Comparison of ENCODE assay signal across 10 cellular contexts in the genomic region with DNA sequence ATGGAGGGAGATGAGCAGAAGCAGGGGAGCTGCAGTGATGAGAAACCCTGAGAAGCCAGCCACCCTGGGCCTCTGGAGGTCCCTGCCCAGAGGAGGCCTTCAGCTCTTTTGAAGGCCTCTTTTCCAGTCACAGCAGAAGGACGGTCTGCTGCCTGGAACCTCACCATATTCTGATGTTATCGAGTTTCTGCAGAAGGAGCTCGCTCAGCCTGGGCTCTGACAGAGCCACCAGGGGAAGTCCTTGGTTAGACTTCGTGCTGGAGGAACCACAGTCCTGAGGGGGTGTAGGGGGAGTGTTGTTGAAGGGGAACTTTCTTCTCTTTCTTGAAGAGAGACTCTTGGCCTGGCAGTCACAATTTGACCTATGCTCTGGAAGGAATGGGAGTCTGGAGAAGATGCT. TPM values are rescaled to one million over a fixed set of nuclear protein-coding genes. Genes with fewer than 3 reads are reported as not detected.
A peak's percentile ranks its signal among the peaks of the same experiment; 100 is the strongest.
DNase-seq lines count a peak whose midpoint lies in the region; ATAC-seq and TF ChIP-seq lines count a peak whose summit lies in the region.
"Had no signal": no experiment of that assay in that cellular context is flagged by ENCODE, and none has a peak within 500 bp of the region (broad histone marks: within the 10 kb centered on the region; RNA-seq: fewer than 3 reads in every experiment).

No MANE protein-coding gene starts in this region.

- H3K36me3 Mint-ChIP-seq in activated T-helper 2 cell treated with anti-CD3 and anti-CD28 coated beads, Interferon-gamma antibody, Interleukin-2, Interleukin-4, amounts not matched to agents 10 μg/mL and 5 μg/mL and 100 μg/mL, durations not matched to agents 14 hours and 24 hours and 36 hours (ENCODE audit: low read depth) = peaks cover 3% of the 10 kb centered on the region

- H3K9me3 ChIP-seq in right atrium auricular region (no peaks in the 10 kb centered on the region), upper lobe of right lung (no peaks in the 10 kb centered on the region)

- H3K27me3 ChIP-seq in right atrium auricular region = no peaks in the 10 kb centered on the region
- no peaks in the 10 kb centered on the region for H3K27me3 ChIP-seq in upper lobe of right lung

- no peaks in the 10 kb centered on the region for H3K27me3 Mint-ChIP-seq in activated T-helper 2 cell treated with anti-CD3 and anti-CD28 coated beads, Interferon-gamma antibody, Interleukin-2, Interleukin-4, amounts not matched to agents 10 μg/mL and 5 μg/mL and 100 μg/mL, durations not matched to agents 14 hours and 24 hours and 36 hours (ENCODE audit: low read depth)

- no peaks in the 10 kb centered on the region for H3K4me1 ChIP-seq in right atrium auricular region
- H3K4me1 ChIP-seq in upper lobe of right lung = no peaks in the 10 kb centered on the region

- peaks cover 67% of the 10 kb centered on the region for H3K4me1 Mint-ChIP-seq in activated T-helper 2 cell treated with anti-CD3 and anti-CD28 coated beads, Interferon-gamma antibody, Interleukin-2, Interleukin-4, amounts not matched to agents 10 μg/mL and 5 μg/mL and 100 μg/mL, durations not matched to agents 14 hours and 24 hours and 36 hours (ENCODE audit: low read depth)

- peak overlapping the region; percentile 96 for H3K27ac Mint-ChIP-seq in activated T-helper 2 cell treated with anti-CD3 and anti-CD28 coated beads, Interferon-gamma antibody, Interleukin-2, Interleukin-4, amounts not matched to agents 10 μg/mL and 5 μg/mL and 100 μg/mL, durations not matched to agents 14 hours and 24 hours and 36 hours

- H3K9me3 Mint-ChIP-seq in activated T-helper 2 cell treated with anti-CD3 and anti-CD28 coated beads, Interferon-gamma antibody, Interleukin-2, Interleukin-4, amounts not matched to agents 10 μg/mL and 5 μg/mL and 100 μg/mL, durations not matched to agents 14 hours and 24 hours and 36 hours = peaks cover 3% of the 10 kb centered on the region

- DNase-seq in Right ventricle myocardium inferior (ENCODE audit: missing footprints) (no peak), right atrium auricular region (ENCODE audit: low spot score) (no peak), KBM-7 (peak; percentile 73), upper lobe of right lung (no peak), NCI-H1105 (lab: John Stamatoyannopoulos, UW) (no peak), iPS-NIHi7 (ENCODE audit: extremely low spot score) (no peak), NCI-H526 (lab: John Stamatoyannopoulos, UW) (no peak)
- peak; percentile 58 for DNase-seq in activated T-helper 2 cell treated with anti-CD3 and anti-CD28 coated beads, Interferon-gamma antibody, Interleukin-2, Interleukin-4, amounts not matched to agents 10 μg/mL and 5 μg/mL and 100 μg/mL, durations not matched to agents 14 hours and 24 hours and 36 hours (ENCODE audit: low spot score)
- DNase-seq: cortex of kidney had no signal

- no peak overlapping the region for H3K4me3 ChIP-seq in right atrium auricular region
- no peak overlapping the region for H3K4me3 ChIP-seq in upper lobe of right lung

- intact Hi-C loops in Right ventricle myocardium inferior (cut with DNase I) (no loop called here), upper lobe of right lung (cut with DNase I) (no loop called here)
- intact Hi-C loops in activated T-helper 2 cell treated with anti-CD3 and anti-CD28 coated beads, Interferon-gamma antibody, Interleukin-2, Interleukin-4, amounts not matched to agents 10 μg/mL and 5 μg/mL and 100 μg/mL, durations not matched to agents 14 hours and 24 hours and 36 hours (cut with micrococcal nuclease) = loop anchor here (1.0 to 10.0 kb wide), 8 partner anchors 25 to 372 kb away; a partner anchor contains a TSS

- H3K27ac ChIP-seq in right atrium auricular region = no peak overlapping the region
- H3K27ac ChIP-seq in upper lobe of right lung = no peak overlapping the region

- ATAC-seq in Right ventricle myocardium inferior = peak; percentile 26
- peak; percentile 84 for ATAC-seq in upper lobe of right lung
- ATAC-seq: Panc1 had no signal

- in situ Hi-C loops in KBM-7 (cut with MboI; ENCODE audit: low pct_unique_long_range_greater_than_20kb, low sequenced_read_pairs) = loop anchor here (25.0 kb wide), 1 partner anchor 360 kb away; a partner anchor contains a TSS

- no peak for TF ChIP-seq CTCF in right atrium auricular region (IDR thresholded peaks at IDR 0.05)
- TF ChIP-seq CTCF in upper lobe of right lung (IDR thresholded peaks at IDR 0.05) = no peak

- H3K36me3 ChIP-seq in right atrium auricular region (no peaks in the 10 kb centered on the region), upper lobe of right lung (no peaks in the 10 kb centered on the region)

- H3K4me3 Mint-ChIP-seq in activated T-helper 2 cell treated with anti-CD3 and anti-CD28 coated beads, Interferon-gamma antibody, Interleukin-2, Interleukin-4, amounts not matched to agents 10 μg/mL and 5 μg/mL and 100 μg/mL, durations not matched to agents 14 hours and 24 hours and 36 hours (ENCODE audit: low read depth) = peak overlapping the region; percentile 73

RNA-seq across cellular contexts. Expression of a gene that starts 25.1 kb away (rescaled TPM):
- 0.84 TPM for total RNA-seq in Right ventricle myocardium inferior
- 1 to 10 TPM; 1.4 to 6.2 TPM for total RNA-seq in right atrium auricular region
- total RNA-seq in activated T-helper 2 cell treated with anti-CD3 and anti-CD28 coated beads, Interferon-gamma antibody, Interleukin-2, Interleukin-4, amounts not matched to agents 10 μg/mL and 5 μg/mL and 100 μg/mL, durations not matched to agents 14 hours and 24 hours and 36 hours = 152 and 154 TPM in 2 replicates
- 4.9 TPM for total RNA-seq in upper lobe of right lung

Comparison
In these comparisons a context has a peak if more than half of its experiments do, and no peak if none do; other contexts are left out.
1. DNase-seq: peak in KBM-7 (single experiment) and activated T-helper 2 cell treated with anti-CD3 and anti-CD28 coated beads, Interferon-gamma antibody, Interleukin-2, Interleukin-4, amounts not matched to agents 10 μg/mL and 5 μg/mL and 100 μg/mL, durations not matched to agents 14 hours and 24 hours and 36 hours (single experiment); none in Right ventricle myocardium inferior (single experiment), right atrium auricular region (single experiment), upper lobe of right lung (single experiment), NCI-H1105 (single experiment), iPS-NIHi7 (single experiment) and NCI-H526 (0 of 2).
2. RNA of a gene that starts 25.1 kb away (total RNA-seq): 152 to 154 TPM in activated T-helper 2 cell treated with anti-CD3 and anti-CD28 coated beads, Interferon-gamma antibody, Interleukin-2, Interleukin-4, amounts not matched to agents 10 μg/mL and 5 μg/mL and 100 μg/mL, durations not matched to agents 14 hours and 24 hours and 36 hours; 1.4 to 6.2 TPM in right atrium auricular region, 4.9 TPM in upper lobe of right lung (single experiment) and 0.84 TPM in Right ventricle myocardium inferior (single experiment); every median in the first group is over 10 times any median in the second.